8 cellular contexts compared by ENCODE assay signal in the genomic region with DNA sequence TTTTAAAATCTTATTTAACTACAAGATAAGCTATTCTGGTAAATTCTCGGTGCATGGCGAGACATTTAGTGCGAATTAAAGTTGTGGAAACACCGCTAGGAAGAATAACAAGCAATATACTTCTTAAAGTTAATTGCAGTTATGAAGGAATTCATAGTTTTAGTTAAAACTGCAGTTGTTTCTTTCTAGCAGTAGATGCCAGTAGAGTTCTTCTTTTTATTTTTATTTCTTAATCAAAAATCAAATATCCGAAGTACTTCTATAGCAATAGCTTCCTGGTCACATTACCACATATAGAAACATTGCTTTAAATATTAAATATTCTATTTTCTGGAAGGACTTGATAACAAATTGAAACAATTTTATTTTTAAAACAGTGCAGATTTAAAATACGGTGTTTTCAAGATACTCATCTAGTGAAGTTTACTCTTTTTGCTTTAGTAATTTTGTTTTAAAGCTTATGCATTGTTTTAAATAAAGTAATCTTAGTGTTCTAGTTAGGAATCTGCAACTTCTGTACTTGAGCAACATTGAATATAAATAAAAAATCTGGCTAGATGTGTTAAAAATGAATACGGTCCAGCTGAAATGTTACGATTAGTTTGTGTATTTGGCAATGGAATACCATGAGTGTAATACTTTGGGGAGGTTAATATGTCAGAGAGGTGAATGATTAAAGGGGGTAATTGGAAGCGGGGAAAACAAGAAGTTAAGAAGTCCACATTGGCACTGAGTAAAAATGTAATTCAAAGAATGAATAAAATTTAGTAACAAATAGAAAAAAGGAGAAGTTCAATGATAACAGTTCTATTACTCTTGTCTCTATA. TPM values are rescaled to one million over a fixed set of nuclear protein-coding genes. Genes with fewer than 3 reads are reported as not detected.
A peak's percentile ranks its signal among the peaks of the same experiment; 100 is the strongest.
DNase-seq lines count a peak whose midpoint lies in the region; ATAC-seq and TF ChIP-seq lines count a peak whose summit lies in the region.

No MANE protein-coding gene starts in this region.

- peaks cover 5% of the 10 kb centered on the region for H3K9me3 Mint-ChIP-seq in type B pancreatic cell

- H3K27ac ChIP-seq in heart left ventricle (no peak overlapping the region), Peyer's patch (no peak overlapping the region)

- no peak overlapping the region for H3K4me3 Mint-ChIP-seq in type B pancreatic cell

- DNase-seq in heart left ventricle (no peak), left cardiac atrium (no peak), Peyer's patch (no peak), fibroblast of villous mesenchyme (ENCODE audit: low read depth) (no peak), type B pancreatic cell (ENCODE audit: extremely low spot score, unreplicated experiment) (no peak), A172 (ENCODE audit: low spot score) (no peak)
- DNase-seq in activated effector memory CD4-positive, alpha-beta T cell treated with Interleukin-2 at 50 U/mL for 16 hours, result no peak

- 77 to 84% (median 78%) methylated on average over 9 of the region's 9 CpGs for WGBS in heart left ventricle, 4 donors

- no peak overlapping the region for H3K27ac Mint-ChIP-seq in type B pancreatic cell

- TF ChIP-seq CTCF in heart left ventricle (IDR thresholded peaks at IDR 0.05) (peak in 10 of 12 donors; percentile 34 to 64 (median 50)), Peyer's patch (IDR thresholded peaks at IDR 0.05) (peak in 5 of 6 experiments; percentile 55 to 78 (median 76)), fibroblast of villous mesenchyme (IDR thresholded peaks at IDR 0.05; ENCODE audit: insufficient read depth, low read depth, low read length) (peak; percentile 49), type B pancreatic cell (conservative IDR thresholded peaks at IDR 0.05) (peak; percentile 64)

- ATAC-seq in heart left ventricle (no peak), left cardiac atrium (no peak), HG02840 (IDR thresholded peaks at IDR 0.05; ENCODE audit: low FRiP score, unreplicated experiment) (no peak)

- peaks cover 3% of the 10 kb centered on the region for H3K4me1 Mint-ChIP-seq in type B pancreatic cell (ENCODE audit: unreplicated experiment)

- no peaks in the 10 kb centered on the region for H3K27me3 ChIP-seq in heart left ventricle
- no peaks in the 10 kb centered on the region for H3K27me3 ChIP-seq in Peyer's patch

- no peak for TF ChIP-seq POLR2A in heart left ventricle (IDR thresholded peaks at IDR 0.05)
- no peak for TF ChIP-seq POLR2A in Peyer's patch (IDR thresholded peaks at IDR 0.05)

- H3K4me3 ChIP-seq in heart left ventricle (no peak overlapping the region), Peyer's patch (no peak overlapping the region), fibroblast of villous mesenchyme (ENCODE audit: low read depth, low read length) (no peak overlapping the region)

- H3K9me3 ChIP-seq in heart left ventricle (peaks cover 0 to 19% (median 2%) of the 10 kb centered on the region in 12 donors), Peyer's patch (no peaks in the 10 kb centered on the region)

- peaks cover 9% of the 10 kb centered on the region for H3K36me3 Mint-ChIP-seq in type B pancreatic cell

- H3K4me1 ChIP-seq in heart left ventricle (peaks cover 0 to 12% (median 0%) of the 10 kb centered on the region in 12 donors), Peyer's patch (no peaks in the 10 kb centered on the region)

- no peaks in the 10 kb centered on the region for H3K27me3 Mint-ChIP-seq in type B pancreatic cell

- intact Hi-C loops in heart left ventricle (cut with DNase I) (loop anchor here in 9 of 10 donors (2.0 to 10.0 kb wide), 9 partner anchors 291 to 623 kb away; no protein-coding TSS in a partner anchor), left cardiac atrium (cut with DNase I) (loop anchor here in 1 of 2 donors (10.0 kb wide), 1 partner anchor 293 kb away; no protein-coding TSS in a partner anchor)

- H3K36me3 ChIP-seq in heart left ventricle (no peaks in the 10 kb centered on the region), Peyer's patch (no peaks in the 10 kb centered on the region)

RNA-seq across cellular contexts. Expression of a gene that starts 2.7 kb away (rescaled TPM):
- 10 to 100 TPM; 16.6 to 52.3 (median 41.1) TPM for total RNA-seq in heart left ventricle
- polyA plus RNA-seq in heart left ventricle, result 10 to 100 TPM in 1 of 2 donors, 1 to 10 TPM in 1; 8.7 to 19.9 TPM
- 10 to 100 TPM; 44.4 to 44.5 TPM for total RNA-seq in left cardiac atrium
- total RNA-seq in Peyer's patch, result 10 to 100 TPM in 1 of 4 donors, 1 to 10 TPM in 3; 8.1 to 34.7 (median 8.8) TPM
- 26.7 and 31.5 TPM in 2 replicates for total RNA-seq in fibroblast of villous mesenchyme
- total RNA-seq in type B pancreatic cell (ENCODE audit: low replicate concordance), result 22.5 and 36.0 TPM in 2 replicates
- 12.5 and 14.6 TPM in 2 replicates for total RNA-seq in A172 (2014; rRNA removed; shearing (Covaris generic))
